In genomic region chr14:64149921-64150320, GRCh38 we compare ENCODE assay signal across 28 cellular contexts.
A peak's percentile ranks its signal among the peaks of the same experiment; 100 is the strongest.
DNase-seq lines count a peak whose midpoint lies in the region; ATAC-seq, FAIRE-seq and TF ChIP-seq lines count a peak whose summit lies in the region.
"Had no signal": no experiment of that assay in that cellular context is flagged by ENCODE, and none has a peak within 500 bp of the region (broad histone marks: within the 10 kb centered on the region; RNA-seq: fewer than 3 reads in every experiment).

No MANE protein-coding gene starts in this region.

- H3K79me2 ChIP-seq in PC-3 (ENCODE audit: low read length): no peaks in the 10 kb centered on the region
- no peaks in the 10 kb centered on the region for H3K79me2 ChIP-seq in mesendoderm (ENCODE audit: control insufficient read depth, insufficient read depth, low read length)

- H3K4me2 ChIP-seq in PC-3 (ENCODE audit: low read length): no peak overlapping the region
- H3K4me2 ChIP-seq in mesendoderm (ENCODE audit: low read length): no peak overlapping the region
- H3K4me2 ChIP-seq: A549; BLaER1 treated with 17β-estradiol and CSF1 and Interleukin-3, amounts not matched to agents 10 nM and 100 nM had no signal

- H3K4ac ChIP-seq in mesendoderm (ENCODE audit: low read depth, low read length): no peak overlapping the region

- BruUV-seq in PC-3 (replicated peaks; lab: Mats Ljungman, UMichigan): no TSS peak

- peaks cover 98% of the 10 kb centered on the region for H3K36me3 Mint-ChIP-seq in stimulated activated effector memory CD8-positive, alpha-beta T cell treated with anti-CD3 and anti-CD28 coated beads, Interleukin-12 subunit alpha, Interleukin-12 subunit beta, amount 100 ng/mL, for 72 hours
- H3K36me3 Mint-ChIP-seq: CD14-positive monocyte had no signal

- H3K9me3 ChIP-seq in PC-3 (ENCODE audit: low read length): no peaks in the 10 kb centered on the region
- H3K9me3 ChIP-seq: A549; BE2C; BLaER1 treated with 17β-estradiol and CSF1 and Interleukin-3, amounts not matched to agents 10 nM and 100 nM had no signal

- H4K5ac ChIP-seq in mesendoderm (ENCODE audit: low read length): no peak overlapping the region

- no peaks in the 10 kb centered on the region for H3F3A ChIP-seq in PC-3 (ENCODE audit: low read length, unreplicated experiment)

- no CpG with 5 or more reads among the region's 8 CpGs for WGBS in mesendoderm (ENCODE audit: extremely low coverage, insufficient coverage, low lambda C conversion rate)

- intact Hi-C loops in PC-3 (cut with micrococcal nuclease): no loop called here

- H3K56ac ChIP-seq in mesendoderm (ENCODE audit: low read length): no peak overlapping the region

- H3K79me1 ChIP-seq in mesendoderm (ENCODE audit: low read length): no peaks in the 10 kb centered on the region

- CTCF ChIA-PET in PC-3 (lab: Charles Lee): interaction anchor here (0.6 kb wide), 1 partner anchor 12 kb away, joined by 3 read pairs; no protein-coding TSS in a partner anchor

- H4K8ac ChIP-seq in mesendoderm (ENCODE audit: low read depth, low read length): no peak overlapping the region

- POLR2A ChIA-PET in PC-3 (lab: Charles Lee; ENCODE audit: unreplicated experiment): interaction anchor here (0.7 kb wide), 1 partner anchor 195 kb away, joined by 5 read pairs; no protein-coding TSS in a partner anchor

- no peak overlapping the region for H3K23ac ChIP-seq in mesendoderm (ENCODE audit: low read length)

- H3K18ac ChIP-seq in mesendoderm (ENCODE audit: low read length): no peak overlapping the region

- no peak overlapping the region for H2AK5ac ChIP-seq in mesendoderm (ENCODE audit: low read length)

- H3K9me3 Mint-ChIP-seq in stimulated activated effector memory CD8-positive, alpha-beta T cell treated with anti-CD3 and anti-CD28 coated beads, Interleukin-12 subunit alpha, Interleukin-12 subunit beta, amount 100 ng/mL, for 72 hours: no peaks in the 10 kb centered on the region
- H3K9me3 Mint-ChIP-seq: CD14-positive monocyte; CD4-positive, alpha-beta T cell; CD8-positive, alpha-beta memory T cell had no signal

- TF ChIP-seq CTCF in bronchial epithelial cell (IDR thresholded peaks at IDR 0.05; ENCODE audit: insufficient read depth, low read length, severe bottlenecking) (no peak), fibroblast of villous mesenchyme (IDR thresholded peaks at IDR 0.05; ENCODE audit: insufficient read depth, low read depth, low read length) (no peak), foreskin keratinocyte (conservative IDR thresholded peaks at IDR 0.05) (no peak), PC-3 (conservative IDR thresholded peaks at IDR 0.05; ENCODE audit: low read depth, low read length) (no peak)

- H4K20me1 ChIP-seq in PC-3 (ENCODE audit: low read length): no peaks in the 10 kb centered on the region
- H4K20me1 ChIP-seq: BLaER1 treated with 17β-estradiol and CSF1 and Interleukin-3, amounts not matched to agents 10 nM and 100 nM had no signal

- H3K36me3 ChIP-seq in bronchial epithelial cell (ENCODE audit: control insufficient read depth, insufficient read depth, low read length) (peaks cover 13% of the 10 kb centered on the region), PC-3 (ENCODE audit: low read depth, low read length) (no peaks in the 10 kb centered on the region), mesendoderm (ENCODE audit: control insufficient read depth, insufficient read depth, low read length) (no peaks in the 10 kb centered on the region)

- H3K9me2 ChIP-seq in PC-3 (replicated peaks; ENCODE audit: low read length): no peaks in the 10 kb centered on the region

- no peak for ATAC-seq in stimulated activated effector memory CD8-positive, alpha-beta T cell treated with anti-CD3 and anti-CD28 coated beads, Interleukin-12 subunit alpha, Interleukin-12 subunit beta, amount 100 ng/mL, for 72 hours
- no peak for ATAC-seq in foreskin keratinocyte
- ATAC-seq in PC-3: no peak
- ATAC-seq: A549, GM12878 had no signal

- no peak overlapping the region for H3K4me3 Mint-ChIP-seq in stimulated activated effector memory CD8-positive, alpha-beta T cell treated with anti-CD3 and anti-CD28 coated beads, Interleukin-12 subunit alpha, Interleukin-12 subunit beta, amount 100 ng/mL, for 72 hours
- H3K4me3 Mint-ChIP-seq: CD14-positive monocyte; CD4-positive, alpha-beta T cell; CD8-positive, alpha-beta memory T cell had no signal

- peak overlapping the region; percentile 9 for H3K27ac Mint-ChIP-seq in stimulated activated effector memory CD8-positive, alpha-beta T cell treated with anti-CD3 and anti-CD28 coated beads, Interleukin-12 subunit alpha, Interleukin-12 subunit beta, amount 100 ng/mL, for 72 hours
- H3K27ac Mint-ChIP-seq: CD14-positive monocyte; CD4-positive, alpha-beta T cell had no signal

- no peak overlapping the region for H2BK5ac ChIP-seq in mesendoderm (ENCODE audit: low read length)

- H3K4me1 Mint-ChIP-seq in stimulated activated effector memory CD8-positive, alpha-beta T cell treated with anti-CD3 and anti-CD28 coated beads, Interleukin-12 subunit alpha, Interleukin-12 subunit beta, amount 100 ng/mL, for 72 hours: no peaks in the 10 kb centered on the region
- H3K4me1 Mint-ChIP-seq: CD14-positive monocyte; CD8-positive, alpha-beta memory T cell had no signal

- H3K4me1 ChIP-seq in foreskin keratinocyte (no peaks in the 10 kb centered on the region), PC-3 (ENCODE audit: insufficient read depth, low read length) (no peaks in the 10 kb centered on the region), mesendoderm (ENCODE audit: control insufficient read depth, low read depth, low read length) (no peaks in the 10 kb centered on the region)
- H3K4me1 ChIP-seq: A549; BE2C; BLaER1 treated with 17β-estradiol and CSF1 and Interleukin-3, amounts not matched to agents 10 nM and 100 nM had no signal

- FAIRE-seq in bronchial epithelial cell (lab: Jason Lieb, UNC): no peak
- FAIRE-seq: A549, D721Med, GM12878, GM19239, H1 had no signal

- H2AFZ ChIP-seq in PC-3 (ENCODE audit: low read length): no peak overlapping the region
- H2AFZ ChIP-seq: GM23248 had no signal

- H3K4me3 ChIP-seq in bronchial epithelial cell (ENCODE audit: low read depth, low read length) (no peak overlapping the region), fibroblast of villous mesenchyme (ENCODE audit: low read depth, low read length) (no peak overlapping the region), PC-3 (ENCODE audit: low read length) (no peak overlapping the region), mesendoderm (ENCODE audit: low read length) (no peak overlapping the region)
- H3K4me3 ChIP-seq: A549; BLaER1 treated with 17β-estradiol and CSF1 and Interleukin-3, amounts not matched to agents 10 nM and 100 nM; GM12878; GM23248 had no signal

- no peak overlapping the region for H2BK15ac ChIP-seq in mesendoderm (replicated peaks; ENCODE audit: low read depth)

- H2BK120ac ChIP-seq in mesendoderm (ENCODE audit: low read depth, low read length): no peak overlapping the region

- H3K27me3 ChIP-seq in bronchial epithelial cell (ENCODE audit: control insufficient read depth, insufficient read depth, low read length) (no peaks in the 10 kb centered on the region), foreskin keratinocyte (no peaks in the 10 kb centered on the region), PC-3 (ENCODE audit: low read length) (no peaks in the 10 kb centered on the region), mesendoderm (ENCODE audit: insufficient read depth, low read length, poor library complexity) (no peaks in the 10 kb centered on the region)
- H3K27me3 ChIP-seq: BE2C; BLaER1 treated with 17β-estradiol and CSF1 and Interleukin-3, amounts not matched to agents 10 nM and 100 nM had no signal

- DNase-seq in MV-4-11 (lab: John Stamatoyannopoulos, UW) (peak; percentile 2), bronchial epithelial cell (ENCODE audit: low read depth) (peak; percentile 20), fibroblast of villous mesenchyme (ENCODE audit: low read depth) (peak; percentile 5), foreskin keratinocyte (no peak), PC-3 (no peak), HuH-7 (ENCODE audit: low spot score) (no peak), mesendoderm (no peak)
- no peak for DNase-seq in stimulated activated effector memory CD8-positive, alpha-beta T cell treated with anti-CD3 and anti-CD28 coated beads, Interleukin-12 subunit alpha, Interleukin-12 subunit beta, amount 100 ng/mL, for 72 hours (ENCODE audit: low spot score in 2 of 2)
- DNase-seq: 8988T; ACHN; AML-193; BE2C; CD4-positive, alpha-beta T cell; CD8-positive, alpha-beta memory T cell; DMS 273 treated with DMSO at 0.1 percent for 48 hours; DMS79; EL; GDM1; GM23248; H7; HCEC 1CT had no signal

- H3K27ac ChIP-seq in foreskin keratinocyte (no peak overlapping the region), PC-3 (ENCODE audit: low read length) (no peak overlapping the region), mesendoderm (ENCODE audit: low read depth, low read length) (no peak overlapping the region)
- H3K27ac ChIP-seq: A549; BLaER1 treated with 17β-estradiol and CSF1 and Interleukin-3, amounts not matched to agents 10 nM and 100 nM; GM23248 had no signal

- H3K9ac ChIP-seq in PC-3 (ENCODE audit: low read length) (no peak overlapping the region), mesendoderm (ENCODE audit: low read length) (no peak overlapping the region)
- H3K9ac ChIP-seq: BLaER1 treated with 17β-estradiol and CSF1 and Interleukin-3, amounts not matched to agents 10 nM and 100 nM; GM23248 had no signal

Comparison
In these comparisons a context has a peak if more than half of its experiments do, and no peak if none do; other contexts are left out.
1. DNase-seq: peak in MV-4-11 (single experiment), bronchial epithelial cell (single experiment) and fibroblast of villous mesenchyme (single experiment); none in stimulated activated effector memory CD8-positive, alpha-beta T cell treated with anti-CD3 and anti-CD28 coated beads, Interleukin-12 subunit alpha, Interleukin-12 subunit beta, amount 100 ng/mL, for 72 hours (0 of 2), foreskin keratinocyte (0 of 2), PC-3 (single experiment), HuH-7 (single experiment) and mesendoderm (single experiment).